Comparison of ENCODE assay signal across 28 cellular contexts in genomic region chr1:15669864-15670263, GRCh38.
"Had no signal": no experiment of that assay in that cellular context is flagged by ENCODE, and none has a peak within 500 bp of the region (broad histone marks: within the 10 kb centered on the region; RNA-seq: fewer than 3 reads in every experiment).

No MANE protein-coding gene starts in this region.

- H3K27me3 ChIP-seq: brain microvascular endothelial cell, esophagus squamous epithelium had no signal

- H3K9me3 ChIP-seq: esophagus squamous epithelium had no signal

- H3K4me3 Mint-ChIP-seq: activated CD4-positive, alpha-beta memory T cell treated with anti-CD3 and anti-CD28 coated beads for 36 hours; activated CD4-positive, alpha-beta T cell treated with anti-CD3 and anti-CD28 coated beads for 36 hours; activated CD4-positive, alpha-beta T cell treated with anti-CD3 and anti-CD28 coated beads, Interleukin-2, amount 10 ng/mL, durations not matched to agents 24 days and 14 days; activated CD8-positive, alpha-beta memory T cell treated with anti-CD3 and anti-CD28 coated beads, Interleukin-2, amount 10 ng/mL, durations not matched to agents 7 days and 5 days; activated CD8-positive, alpha-beta T cell treated with anti-CD3 and anti-CD28 coated beads, Interleukin-2, amount 10 ng/mL, durations not matched to agents 7 days and 5 days; activated naive CD4-positive, alpha-beta T cell treated with anti-CD3 and anti-CD28 coated beads, Interleukin-2, amount 10 ng/mL, durations not matched to agents 7 days and 5 days; activated naive CD8-positive, alpha-beta T cell treated with anti-CD3 and anti-CD28 coated beads, Interleukin-2, amount 10 ng/mL, durations not matched to agents 7 days and 5 days; activated T-helper 1 cell treated with anti-CD3 and anti-CD28 coated beads, Interleukin-12 subunit alpha, Interleukin-12 subunit beta, Interleukin-2, Interleukin-4 antibody, amounts not matched to agents 30 ng/mL and 10 ng/mL and 1 ng/mL, durations not matched to agents 14 hours and 24 hours and 36 hours; effector memory CD8-positive, alpha-beta T cell had no signal

- H3K4me3 ChIP-seq: esophagus squamous epithelium had no signal

- H3K4me1 Mint-ChIP-seq: activated CD4-positive, alpha-beta T cell treated with anti-CD3 and anti-CD28 coated beads for 36 hours; activated CD4-positive, alpha-beta T cell treated with anti-CD3 and anti-CD28 coated beads, Interleukin-2, amount 10 ng/mL, durations not matched to agents 24 days and 14 days; activated CD8-positive, alpha-beta memory T cell treated with anti-CD3 and anti-CD28 coated beads, Interleukin-2, amount 10 ng/mL, durations not matched to agents 7 days and 5 days; activated naive CD4-positive, alpha-beta T cell treated with anti-CD3 and anti-CD28 coated beads, Interleukin-2, amount 10 ng/mL, durations not matched to agents 7 days and 5 days; activated naive CD8-positive, alpha-beta T cell treated with anti-CD3 and anti-CD28 coated beads, Interleukin-2, amount 10 ng/mL, durations not matched to agents 7 days and 5 days had no signal

- H3K36me3 ChIP-seq: brain microvascular endothelial cell had no signal

- ATAC-seq: activated CD4-positive, alpha-beta T cell treated with anti-CD3 and anti-CD28 coated beads for 36 hours; activated CD8-positive, alpha-beta memory T cell treated with anti-CD3 and anti-CD28 coated beads, Interleukin-2, amount 10 ng/mL, durations not matched to agents 7 days and 5 days; activated CD8-positive, alpha-beta T cell treated with anti-CD3 and anti-CD28 coated beads, Interleukin-2, amount 10 ng/mL, durations not matched to agents 7 days and 5 days; activated naive CD4-positive, alpha-beta T cell treated with anti-CD3 and anti-CD28 coated beads, Interleukin-2, amount 50 U/mL, for 72 hours; effector memory CD8-positive, alpha-beta T cell had no signal

- H3K27ac Mint-ChIP-seq: activated CD4-positive, alpha-beta memory T cell treated with anti-CD3 and anti-CD28 coated beads for 36 hours; activated CD4-positive, alpha-beta T cell treated with anti-CD3 and anti-CD28 coated beads for 36 hours; activated CD4-positive, alpha-beta T cell treated with anti-CD3 and anti-CD28 coated beads, Interleukin-2, amount 10 ng/mL, durations not matched to agents 24 days and 14 days; activated CD8-positive, alpha-beta memory T cell treated with anti-CD3 and anti-CD28 coated beads, Interleukin-2, amount 10 ng/mL, durations not matched to agents 7 days and 5 days; activated CD8-positive, alpha-beta T cell treated with anti-CD3 and anti-CD28 coated beads, Interleukin-2, amount 10 ng/mL, durations not matched to agents 7 days and 5 days; activated naive CD4-positive, alpha-beta T cell treated with anti-CD3 and anti-CD28 coated beads, Interleukin-2, amount 10 ng/mL, durations not matched to agents 7 days and 5 days; activated naive CD4-positive, alpha-beta T cell treated with anti-CD3 and anti-CD28 coated beads, Interleukin-2, amount 50 U/mL, for 72 hours; activated naive CD8-positive, alpha-beta T cell treated with anti-CD3 and anti-CD28 coated beads, Interleukin-2, amount 10 ng/mL, durations not matched to agents 7 days and 5 days; activated T-helper 1 cell treated with anti-CD3 and anti-CD28 coated beads, Interleukin-12 subunit alpha, Interleukin-12 subunit beta, Interleukin-2, Interleukin-4 antibody, amounts not matched to agents 30 ng/mL and 10 ng/mL and 1 ng/mL, durations not matched to agents 14 hours and 24 hours and 36 hours; activated T-helper 2 cell treated with anti-CD3 and anti-CD28 coated beads, Interferon-gamma antibody, Interleukin-2, Interleukin-4, amounts not matched to agents 10 μg/mL and 5 μg/mL and 100 μg/mL, durations not matched to agents 14 hours and 24 hours and 36 hours had no signal

- H3K36me3 Mint-ChIP-seq: activated CD4-positive, alpha-beta memory T cell treated with anti-CD3 and anti-CD28 coated beads for 36 hours; activated CD8-positive, alpha-beta memory T cell treated with anti-CD3 and anti-CD28 coated beads, Interleukin-2, amount 10 ng/mL, durations not matched to agents 7 days and 5 days had no signal

- H3K27me3 Mint-ChIP-seq: activated CD4-positive, alpha-beta memory T cell treated with anti-CD3 and anti-CD28 coated beads for 36 hours; activated CD4-positive, alpha-beta T cell treated with anti-CD3 and anti-CD28 coated beads for 36 hours; activated CD4-positive, alpha-beta T cell treated with anti-CD3 and anti-CD28 coated beads, Interleukin-2, amount 10 ng/mL, durations not matched to agents 24 days and 14 days; activated CD8-positive, alpha-beta memory T cell treated with anti-CD3 and anti-CD28 coated beads, Interleukin-2, amount 10 ng/mL, durations not matched to agents 7 days and 5 days; activated naive CD4-positive, alpha-beta T cell treated with anti-CD3 and anti-CD28 coated beads, Interleukin-2, amount 10 ng/mL, durations not matched to agents 7 days and 5 days; activated naive CD8-positive, alpha-beta T cell treated with anti-CD3 and anti-CD28 coated beads, Interleukin-2, amount 10 ng/mL, durations not matched to agents 7 days and 5 days; effector memory CD8-positive, alpha-beta T cell had no signal

- H3K27ac ChIP-seq: brain microvascular endothelial cell, epithelial cell of prostate, esophagus squamous epithelium had no signal

- H3K9me3 Mint-ChIP-seq: activated CD4-positive, alpha-beta memory T cell treated with anti-CD3 and anti-CD28 coated beads for 36 hours; activated CD4-positive, alpha-beta T cell treated with anti-CD3 and anti-CD28 coated beads, Interleukin-2, amount 10 ng/mL, durations not matched to agents 24 days and 14 days; activated naive CD4-positive, alpha-beta T cell treated with anti-CD3 and anti-CD28 coated beads, Interleukin-2, amount 10 ng/mL, durations not matched to agents 7 days and 5 days; activated naive CD4-positive, alpha-beta T cell treated with anti-CD3 and anti-CD28 coated beads, Interleukin-2, amount 50 U/mL, for 72 hours; activated naive CD8-positive, alpha-beta T cell treated with anti-CD3 and anti-CD28 coated beads, Interleukin-2, amount 10 ng/mL, durations not matched to agents 7 days and 5 days; activated T-helper 1 cell treated with anti-CD3 and anti-CD28 coated beads, Interleukin-12 subunit alpha, Interleukin-12 subunit beta, Interleukin-2, Interleukin-4 antibody, amounts not matched to agents 30 ng/mL and 10 ng/mL and 1 ng/mL, durations not matched to agents 14 hours and 24 hours and 36 hours; activated T-helper 2 cell treated with anti-CD3 and anti-CD28 coated beads, Interferon-gamma antibody, Interleukin-2, Interleukin-4, amounts not matched to agents 10 μg/mL and 5 μg/mL and 100 μg/mL, durations not matched to agents 14 hours and 24 hours and 36 hours; effector memory CD8-positive, alpha-beta T cell had no signal

- DNase-seq: activated CD4-positive, alpha-beta memory T cell treated with anti-CD3 and anti-CD28 coated beads for 36 hours; activated CD4-positive, alpha-beta T cell treated with anti-CD3 and anti-CD28 coated beads for 36 hours; activated CD4-positive, alpha-beta T cell treated with anti-CD3 and anti-CD28 coated beads, Interleukin-2, amount 10 ng/mL, durations not matched to agents 24 days and 14 days; activated CD4-positive, CD25-positive, alpha-beta regulatory T cell; activated CD4-positive, CD25-positive, alpha-beta regulatory T cell treated with anti-CD3 and anti-CD28 coated beads, Interleukin-2, amount 50 U/mL, for 72 hours; activated CD8-positive, alpha-beta memory T cell treated with anti-CD3 and anti-CD28 coated beads, Interleukin-2, amount 10 ng/mL, durations not matched to agents 7 days and 5 days; activated CD8-positive, alpha-beta memory T cell treated with anti-CD3 and anti-CD28 coated beads, Interleukin-2, amount 50 U/mL, for 4 hours; activated CD8-positive, alpha-beta T cell treated with anti-CD3 and anti-CD28 coated beads, Interleukin-2, amount 10 ng/mL, durations not matched to agents 7 days and 5 days; activated effector memory CD4-positive, alpha-beta T cell treated with anti-CD3 and anti-CD28 coated beads, Interleukin-2, amount 50 U/mL, for 16 hours; activated naive CD4-positive, alpha-beta T cell treated with anti-CD3 and anti-CD28 coated beads, Interleukin-2, amount 10 ng/mL, durations not matched to agents 7 days and 5 days; activated naive CD8-positive, alpha-beta T cell treated with anti-CD3 and anti-CD28 coated beads, Interleukin-2, amount 10 ng/mL, durations not matched to agents 7 days and 5 days; activated T-cell treated with anti-CD3 and anti-CD28 coated beads, Interleukin-2, amount 50 U/mL, for 1 hour; activated T-cell treated with anti-CD3 and anti-CD28 coated beads, Interleukin-2, amount 50 U/mL, for 48 hours; anterior cingulate cortex; brain microvascular endothelial cell; caudate nucleus; cortex of kidney; dermis blood vessel endothelial cell; effector CD4-positive, alpha-beta T cell; effector memory CD8-positive, alpha-beta T cell; esophagus squamous epithelium; foreskin melanocyte; head of caudate nucleus; T-helper 2 cell had no signal
